ENCODE assay signal across 8 cellular contexts in the genomic region with DNA sequence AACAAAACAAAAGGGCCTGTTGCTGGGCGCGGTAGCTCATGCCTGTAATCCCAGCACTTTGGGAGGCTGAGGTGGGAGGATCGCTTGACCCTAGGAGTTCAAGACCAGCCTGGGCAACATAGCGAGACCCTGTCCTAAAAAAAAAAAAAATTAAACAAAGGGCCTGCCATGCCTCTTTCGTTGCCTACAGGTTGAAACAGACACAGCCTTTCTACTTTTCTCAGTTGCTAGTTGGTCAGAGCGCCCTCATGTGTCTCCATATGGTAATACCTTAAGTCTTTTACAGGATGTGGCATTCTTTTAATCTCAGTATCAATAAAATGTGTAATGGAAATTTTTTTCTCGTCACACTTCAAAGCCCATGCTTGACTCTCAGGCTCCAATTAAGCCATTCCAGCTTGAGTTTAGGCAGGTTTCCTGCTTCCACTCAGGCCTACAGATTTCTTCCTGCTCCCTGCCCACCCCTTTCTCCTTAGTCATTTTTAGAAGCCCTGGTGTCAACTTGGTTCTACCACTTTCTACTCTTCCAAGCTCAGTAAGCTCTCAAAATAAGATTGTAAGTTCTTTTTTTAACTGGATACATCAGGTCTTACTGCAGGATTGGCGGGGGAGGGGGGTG. TPM values are rescaled to one million over a fixed set of nuclear protein-coding genes. Genes with fewer than 3 reads are reported as not detected.
DNase-seq lines count a peak whose midpoint lies in the region; ATAC-seq and TF ChIP-seq lines count a peak whose summit lies in the region.

No MANE protein-coding gene starts in this region.

- intact Hi-C loops in Calu3 (cut with micrococcal nuclease; ENCODE audit: unreplicated experiment) = no loop called here
- intact Hi-C loops in vagina (cut with DNase I) = no loop called here

- no peaks in the 10 kb centered on the region for H3K36me3 ChIP-seq in vagina

- CTCF ChIA-PET in Calu3 (lab: Charles Lee) = interaction anchor here (1.1 kb wide), 1 partner anchor 81 kb away, joined by 3 read pairs; no protein-coding TSS in a partner anchor

- H3K4me3 ChIP-seq in vagina = no peak overlapping the region

- TF ChIP-seq POLR2A in vagina (IDR thresholded peaks at IDR 0.05) = no peak

- TF ChIP-seq CTCF in Calu3 (IDR thresholded peaks at IDR 0.05; ENCODE audit: unreplicated experiment) = peak; percentile 35
- TF ChIP-seq CTCF in vagina (IDR thresholded peaks at IDR 0.05) = no peak

- H3K27ac ChIP-seq in vagina = no peak overlapping the region

- ATAC-seq in HG03139 (IDR thresholded peaks at IDR 0.05; ENCODE audit: unreplicated experiment) = no peak
- ATAC-seq in HG02852 (IDR thresholded peaks at IDR 0.05; ENCODE audit: unreplicated experiment) = no peak

- no TSS peak for BruUV-seq in Calu3 (replicated peaks; lab: Mats Ljungman, UMichigan)

- no peaks in the 10 kb centered on the region for H3K9me3 ChIP-seq in vagina

- H3K4me3 Mint-ChIP-seq in Calu3 (ENCODE audit: low read depth, unreplicated experiment) = no peak overlapping the region
- peak overlapping the region; percentile 44 for H3K4me3 Mint-ChIP-seq in activated naive CD8-positive, alpha-beta T cell

- no peaks in the 10 kb centered on the region for H3K9me3 Mint-ChIP-seq in Calu3 (ENCODE audit: low read depth, unreplicated experiment)
- no peaks in the 10 kb centered on the region for H3K9me3 Mint-ChIP-seq in activated naive CD8-positive, alpha-beta T cell (ENCODE audit: low read depth)

- peaks cover 6% of the 10 kb centered on the region for H3K36me3 Mint-ChIP-seq in Calu3 (ENCODE audit: insufficient read depth, unreplicated experiment)
- H3K36me3 Mint-ChIP-seq in activated naive CD8-positive, alpha-beta T cell = no peaks in the 10 kb centered on the region

- DNase-seq in Calu3 (peak; percentile 48), HuH-7 (ENCODE audit: low spot score) (peak; percentile 40), RKO (ENCODE audit: low spot score) (peak; percentile 44), left kidney (ENCODE audit: low read depth, low spot score) (peak; percentile 61), vagina (ENCODE audit: extremely low spot score in 2 of 2) (no peak)

- H3K27me3 Mint-ChIP-seq in Calu3 (ENCODE audit: unreplicated experiment) = no peaks in the 10 kb centered on the region
- H3K27me3 Mint-ChIP-seq in activated naive CD8-positive, alpha-beta T cell = no peaks in the 10 kb centered on the region

- no peaks in the 10 kb centered on the region for H3K4me1 ChIP-seq in vagina

- H3K27me3 ChIP-seq in vagina = no peaks in the 10 kb centered on the region

- no peaks in the 10 kb centered on the region for H3K4me1 Mint-ChIP-seq in Calu3 (ENCODE audit: low read depth, unreplicated experiment)
- peaks cover 47% of the 10 kb centered on the region for H3K4me1 Mint-ChIP-seq in activated naive CD8-positive, alpha-beta T cell (ENCODE audit: low read depth)

- no peak overlapping the region for H3K27ac Mint-ChIP-seq in Calu3 (ENCODE audit: unreplicated experiment)
- peak overlapping the region; percentile 86 for H3K27ac Mint-ChIP-seq in activated naive CD8-positive, alpha-beta T cell

RNA-seq across cellular contexts. Expression of a gene that starts 4.6 kb away (rescaled TPM):
- total RNA-seq in Calu3 (2022) = not detected in 2 replicates
- total RNA-seq in vagina = not detected

RNA-seq across cellular contexts. Expression of a gene that starts 37.7 kb away (rescaled TPM):
- total RNA-seq in Calu3 (2022) = 1,689 and 1,778 TPM in 2 replicates
- 1,813 TPM for total RNA-seq in vagina

Comparison
In these comparisons a context has a peak if more than half of its experiments do, and no peak if none do; other contexts are left out.
1. DNase-seq: peak in Calu3 (single experiment), HuH-7 (single experiment), RKO (single experiment) and left kidney (single experiment); none in vagina (0 of 2).